Comparison of ENCODE assay signal across 8 cellular contexts in genomic region chr17:9905902-9906301, GRCh38. TPM values are rescaled to one million over a fixed set of nuclear protein-coding genes. Genes with fewer than 3 reads are reported as not detected.
DNase-seq lines count a peak whose midpoint lies in the region; ATAC-seq and TF ChIP-seq lines count a peak whose summit lies in the region.

No MANE protein-coding gene starts in this region.

- H3K36me3 ChIP-seq in GM06990 (ENCODE audit: control insufficient read depth, insufficient read depth, low read length), result no peaks in the 10 kb centered on the region

- no peak overlapping the region for H3K4me3 ChIP-seq in GM06990 (replicated peaks; ENCODE audit: low read depth, low read length)
- H3K4me3 ChIP-seq in HL-60 (replicated peaks; ENCODE audit: insufficient read depth, low read length), result no peak overlapping the region
- H3K4me3 ChIP-seq in astrocyte of the spinal cord (ENCODE audit: low read depth, low read length), result no peak overlapping the region

- in situ Hi-C loops in astrocyte of the spinal cord (cut with HindIII; ENCODE audit: low sequenced_read_pairs), result no loop called here

- H3K27ac ChIP-seq in HL-60 (replicated peaks), result no peak overlapping the region

- H3K27me3 ChIP-seq in GM06990 (replicated peaks; ENCODE audit: control insufficient read depth, insufficient read depth, low read length) (no peaks in the 10 kb centered on the region; the same call in 1 of the 2 replicates), HL-60 (ENCODE audit: insufficient read depth, poor library complexity, severe bottlenecking) (no peaks in the 10 kb centered on the region)

- DNase-seq in GM06990 (ENCODE audit: extremely low read depth, insufficient read length), result no peak
- DNase-seq in HL-60 (ENCODE audit: low read depth in 1 of 2, low spot score in 1 of 2), result peak in 1 of 2 experiments; percentile 6
- no peak for DNase-seq in astrocyte of the spinal cord (ENCODE audit: low read depth, low spot score)
- peak; percentile 39 for DNase-seq in medulla oblongata (ENCODE audit: extremely low spot score)
- DNase-seq in NK-92 treated with Interleukin-12 subunit alpha and Interleukin-12 subunit beta, amount 100 ng/mL, for 24 hours (lab: John Stamatoyannopoulos, UW), result no peak
- no peak for DNase-seq in Ammon's horn (ENCODE audit: low spot score)
- no peak for DNase-seq in ureter (ENCODE audit: low spot score)

- ATAC-seq in GM19023 (IDR thresholded peaks at IDR 0.05; ENCODE audit: unreplicated experiment), result no peak

- peak; percentile 84 for TF ChIP-seq CTCF in GM06990 (IDR thresholded peaks at IDR 0.05; ENCODE audit: insufficient read depth, low read length, poor library complexity, severe bottlenecking)
- peak; percentile 18 for TF ChIP-seq CTCF in HL-60 (IDR thresholded peaks at IDR 0.05; ENCODE audit: insufficient read depth, low read length)
- peak; percentile 50 for TF ChIP-seq CTCF in astrocyte of the spinal cord (IDR thresholded peaks at IDR 0.05; ENCODE audit: low read depth, low read length)

RNA-seq across cellular contexts. Expression of gene RCVRN, which starts 0.8 kb away (rescaled TPM):
- total RNA-seq in ureter, result not detected

Comparison
In these comparisons a context has a peak if more than half of its experiments do, and no peak if none do; other contexts are left out.
1. CTCF ChIP-seq: peak in every context shown above with its lines; median percentile 84 in GM06990; 50 in astrocyte of the spinal cord; 18 in HL-60.